8 cellular contexts compared by ENCODE assay signal in genomic region chr6:18264338-18265098, GRCh38. TPM values are rescaled to one million over a fixed set of nuclear protein-coding genes. Genes with fewer than 3 reads are reported as not detected.
A peak's percentile ranks its signal among the peaks of the same experiment; 100 is the strongest.
DNase-seq lines count a peak whose midpoint lies in the region; ATAC-seq and TF ChIP-seq lines count a peak whose summit lies in the region.

DEK (minus strand) TSS chr6:18264530; CDS start chr6:18263987, 543 bp downstream.

- H3K4me1 ChIP-seq in suprapubic skin: peaks cover 45% of the 10 kb centered on the region

- TF ChIP-seq CTCF in GM06990 (IDR thresholded peaks at IDR 0.05; ENCODE audit: insufficient read depth, low read length, poor library complexity, severe bottlenecking) (peak; percentile 50), HFF-Myc (IDR thresholded peaks at IDR 0.05; ENCODE audit: low read depth, low read length, missing control alignments) (peak; percentile 19), NB4 (IDR thresholded peaks at IDR 0.05; ENCODE audit: low read depth, low read length) (peak; percentile 19), omental fat pad (IDR thresholded peaks at IDR 0.05) (no peak), suprapubic skin (IDR thresholded peaks at IDR 0.05) (peak; percentile 7 to 69)

- DNase-seq in GM06990 (ENCODE audit: extremely low read depth, insufficient read length): peak; percentile 85
- DNase-seq in HFF-Myc (ENCODE audit: extremely low read depth, low read depth): peak; percentile 47
- DNase-seq in NB4 (ENCODE audit: low read depth): peak; percentile 92
- DNase-seq in activated naive CD4-positive, alpha-beta T cell treated with anti-CD3 and anti-CD28 coated beads, Interleukin-2, amount 50 U/mL, for 16 hours: peak; percentile 84
- no peak for DNase-seq in glomerular endothelial cell (ENCODE audit: extremely low read depth, low read depth, low spot score)
- peak; percentile 62 for DNase-seq in omental fat pad (ENCODE audit: low spot score)
- DNase-seq in suprapubic skin (ENCODE audit: low spot score in 2 of 2): peak; percentile 91 to 92

- TF ChIP-seq EP300 in suprapubic skin (IDR thresholded peaks at IDR 0.05): no peak

- H3K4me3 ChIP-seq in GM06990 (replicated peaks; ENCODE audit: low read depth, low read length): peak within 1 kb of the TSS; percentile 71
- H3K4me3 ChIP-seq in HFF-Myc (replicated peaks; ENCODE audit: low read depth, low read length): peak within 1 kb of the TSS; percentile 95
- H3K4me3 ChIP-seq in NB4 (ENCODE audit: low read depth, low read length): peak within 1 kb of the TSS; percentile 93
- H3K4me3 ChIP-seq in suprapubic skin: peak within 1 kb of the TSS; percentile 96

- H3K36me3 ChIP-seq in GM06990 (ENCODE audit: control insufficient read depth, insufficient read depth, low read length) (0 out of 2 replicates have a peak, but pooled peaks cover 1% of the 10 kb centered on the region), suprapubic skin (no peaks in the 10 kb centered on the region)

- peak within 1 kb of the TSS; percentile 100 for H3K27ac ChIP-seq in suprapubic skin

- TF ChIP-seq POLR2A in NB4 (IDR thresholded peaks at IDR 0.05; ENCODE audit: extremely low read depth, insufficient read length) (peak; percentile 50), suprapubic skin (IDR thresholded peaks at IDR 0.05) (no peak)

- ATAC-seq in SK-N-SH treated with all-trans-retinoic acid at 6 μM for 48 hours (peak; percentile 75), omental fat pad (ENCODE audit: low FRiP score) (peak; percentile 93)

- WGBS in suprapubic skin: 3% methylated on average over 30 of the region's 102 CpGs

- H3K27me3 ChIP-seq in GM06990 (replicated peaks; ENCODE audit: control insufficient read depth, insufficient read depth, low read length) (no peaks in the 10 kb centered on the region), suprapubic skin (no peaks in the 10 kb centered on the region)

- no peaks in the 10 kb centered on the region for H3K9me3 ChIP-seq in suprapubic skin

TF ChIP-seq in SK-N-SH treated with all-trans-retinoic acid at 6 μM for 48 hours, 23 proteins besides CTCF, POLR2A, EP300 and RAD21:
- no peak for TF ChIP-seq ZFP3 (CRISPR knock-in tag; IDR thresholded peaks at IDR 0.05)
- TF ChIP-seq, protein P1, sequence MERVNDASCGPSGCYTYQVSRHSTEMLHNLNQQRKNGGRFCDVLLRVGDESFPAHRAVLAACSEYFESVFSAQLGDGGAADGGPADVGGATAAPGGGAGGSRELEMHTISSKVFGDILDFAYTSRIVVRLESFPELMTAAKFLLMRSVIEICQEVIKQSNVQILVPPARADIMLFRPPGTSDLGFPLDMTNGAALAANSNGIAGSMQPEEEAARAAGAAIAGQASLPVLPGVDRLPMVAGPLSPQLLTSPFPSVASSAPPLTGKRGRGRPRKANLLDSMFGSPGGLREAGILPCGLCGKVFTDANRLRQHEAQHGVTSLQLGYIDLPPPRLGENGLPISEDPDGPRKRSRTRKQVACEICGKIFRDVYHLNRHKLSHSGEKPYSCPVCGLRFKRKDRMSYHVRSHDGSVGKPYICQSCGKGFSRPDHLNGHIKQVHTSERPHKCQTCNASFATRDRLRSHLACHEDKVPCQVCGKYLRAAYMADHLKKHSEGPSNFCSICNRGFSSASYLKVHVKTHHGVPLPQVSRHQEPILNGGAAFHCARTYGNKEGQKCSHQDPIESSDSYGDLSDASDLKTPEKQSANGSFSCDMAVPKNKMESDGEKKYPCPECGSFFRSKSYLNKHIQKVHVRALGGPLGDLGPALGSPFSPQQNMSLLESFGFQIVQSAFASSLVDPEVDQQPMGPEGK (CRISPR knock-in tag; IDR thresholded peaks at IDR 0.05; ENCODE audit: borderline replicate concordance): no peak
- no peak for TF ChIP-seq GLIS3 (CRISPR knock-in tag; IDR thresholded peaks at IDR 0.05)
- TF ChIP-seq ZNF565 (CRISPR knock-in tag; conservative IDR thresholded peaks at IDR 0.05; ENCODE audit: low read depth): no peak
- no peak for TF ChIP-seq PPARA (CRISPR knock-in tag; IDR thresholded peaks at IDR 0.05; ENCODE audit: borderline replicate concordance)
- TF ChIP-seq SNAI2 (CRISPR knock-in tag; IDR thresholded peaks at IDR 0.05): no peak
- TF ChIP-seq TOX (CRISPR knock-in tag; IDR thresholded peaks at IDR 0.05; ENCODE audit: borderline replicate concordance): no peak

RNA-seq across cellular contexts. Expression of gene DEK, which starts in this region (rescaled TPM):
- total RNA-seq in glomerular endothelial cell: 46.0 and 78.8 TPM in 2 replicates
- total RNA-seq in omental fat pad: 100 to 1,000 TPM in 2 of 4 donors, 10 to 100 TPM in 2; 68.1 to 106 (median 91.6) TPM
- total RNA-seq in suprapubic skin: 10 to 100 TPM; 57.6 to 90.3 (median 64.4) TPM

Comparison
In these comparisons a context has a peak if more than half of its experiments do, and no peak if none do; other contexts are left out.
1. CTCF ChIP-seq: peak in GM06990 (single experiment), HFF-Myc (single experiment), NB4 (single experiment) and suprapubic skin (2 of 2); none in omental fat pad (0 of 3).
2. Peak in every context shown above with its lines, with median percentiles within 50 percentile points of each other: H3K4me3 ChIP-seq.